1 cellular context compared by ENCODE assay signal in genomic region chr6:89409461-89410035, GRCh38.
TF ChIP-seq lines count a peak whose summit lies in the region.

No MANE protein-coding gene starts in this region.

TF ChIP-seq in H1, 55 proteins besides CTCF, POLR2A, EP300 and RAD21:
- TF ChIP-seq CHD1 (IDR thresholded peaks at IDR 0.05; ENCODE audit: low read depth, low read length) (no peak), EGR1 (IDR thresholded peaks at IDR 0.05; ENCODE audit: borderline replicate concordance, low read depth, low read length) (no peak), HDAC2 (IDR thresholded peaks at IDR 0.05; ENCODE audit: borderline replicate concordance in 1 of 2, low read depth in 2 of 2, low read length in 2 of 2) (peak; percentile 20 to 34; a peak in 1 of 4 replicates), TBP (IDR thresholded peaks at IDR 0.05; ENCODE audit: low read depth, low read length) (no peak), SAP30 (IDR thresholded peaks at IDR 0.05; ENCODE audit: insufficient read depth, insufficient replicate concordance, low read length) (peak; percentile 80), NANOG (IDR thresholded peaks at IDR 0.05; ENCODE audit: insufficient read depth, low read depth, low read length, poor library complexity, severe bottlenecking) (no peak), CBX5 (IDR thresholded peaks at IDR 0.05; ENCODE audit: low read depth, low read length) (no peak), ZNF274 (IDR thresholded peaks at IDR 0.05; ENCODE audit: borderline replicate concordance, extremely low read depth, low read length) (no peak), ATF2 (IDR thresholded peaks at IDR 0.05; ENCODE audit: low read length) (no peak), CTBP2 (IDR thresholded peaks at IDR 0.05; ENCODE audit: borderline replicate concordance, insufficient read depth, insufficient read length, low read length) (peak; percentile 89), EZH2 (IDR thresholded peaks at IDR 0.05; ENCODE audit: low read depth, low read length, severe bottlenecking) (no peak), TCF12 (IDR thresholded peaks at IDR 0.05; ENCODE audit: low read depth, low read length) (no peak), SP1 (IDR thresholded peaks at IDR 0.05; ENCODE audit: low read depth, low read length) (no peak), RBBP5 (IDR thresholded peaks at IDR 0.05; ENCODE audit: borderline replicate concordance, low read depth, low read length) (0 out of 2 replicates have a peak, but pooled peaks have one; percentile 36), JUN (IDR thresholded peaks at IDR 0.05; ENCODE audit: low read depth, low read length) (no peak), E2F6 (IDR thresholded peaks at IDR 0.05) (no peak), ASH2L (IDR thresholded peaks at IDR 0.05; ENCODE audit: low read length) (peak; percentile 80), SIN3A (conservative IDR thresholded peaks at IDR 0.05 in 1 of 2, IDR thresholded peaks at IDR 0.05 in 1 of 2; ENCODE audit: low read depth in 1 of 2, low read length in 2 of 2) (peak; percentile 96 to 97), GTF2F1 (IDR thresholded peaks at IDR 0.05; ENCODE audit: borderline replicate concordance, low read depth, low read length) (no peak), POLR2AphosphoS5 (IDR thresholded peaks at IDR 0.05; ENCODE audit: low read depth, low read length) (no peak), RFX5 (IDR thresholded peaks at IDR 0.05; ENCODE audit: borderline replicate concordance, low read depth, low read length) (no peak), CREB1 (IDR thresholded peaks at IDR 0.05) (no peak), MAX (IDR thresholded peaks at IDR 0.05) (no peak), SIX5 (IDR thresholded peaks at IDR 0.05; ENCODE audit: low read depth, low read length) (no peak)
